10 cellular contexts compared by ENCODE assay signal in the genomic region with DNA sequence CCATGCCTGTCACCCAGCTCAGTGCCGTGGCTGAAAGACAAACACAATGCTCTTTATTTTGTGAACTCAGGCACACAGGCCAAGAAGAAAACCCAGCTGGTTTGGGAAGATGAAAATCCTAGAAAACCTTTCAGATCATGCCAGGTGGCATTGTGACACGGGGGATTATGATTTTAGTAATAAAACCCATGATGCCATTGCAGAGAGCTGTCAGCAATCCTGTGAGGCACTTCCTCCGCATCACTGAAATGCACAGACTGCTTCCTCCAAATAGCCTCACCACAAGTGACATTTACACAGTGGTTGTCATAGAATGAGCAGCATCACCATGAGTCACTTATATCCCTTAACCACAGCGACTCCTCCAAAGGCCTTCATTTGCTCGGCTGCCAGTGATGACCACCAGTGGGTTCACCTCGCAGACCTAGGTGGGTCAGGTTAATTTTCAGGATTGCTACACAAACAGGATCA. TPM values are rescaled to one million over a fixed set of nuclear protein-coding genes. Genes with fewer than 3 reads are reported as not detected.
A peak's percentile ranks its signal among the peaks of the same experiment; 100 is the strongest.
DNase-seq lines count a peak whose midpoint lies in the region; ATAC-seq and TF ChIP-seq lines count a peak whose summit lies in the region.
"Had no signal": no experiment of that assay in that cellular context is flagged by ENCODE, and none has a peak within 500 bp of the region (broad histone marks: within the 10 kb centered on the region; RNA-seq: fewer than 3 reads in every experiment).

No MANE protein-coding gene starts in this region.

- intact Hi-C loops in vagina (cut with DNase I), result no loop called here

- no peaks in the 10 kb centered on the region for H3K9me3 ChIP-seq in vagina
- H3K9me3 ChIP-seq: Caco-2 had no signal

- H3K4me3 ChIP-seq in ACC112 (ENCODE audit: low read depth, low read length) (no peak overlapping the region), vagina (no peak overlapping the region)
- H3K4me3 ChIP-seq: SK-N-MC had no signal

- H3K79me2 ChIP-seq in ACC112 (ENCODE audit: control insufficient read depth, insufficient read depth, low read length, unreplicated experiment), result no peaks in the 10 kb centered on the region

- H3K4me1 Mint-ChIP-seq in activated T-cell treated with anti-CD3 and anti-CD28 coated beads, Interleukin-2, amount 50 U/mL, for 72 hours (ENCODE audit: low read depth), result peaks cover 16% of the 10 kb centered on the region

- H3K36me3 ChIP-seq in ACC112 (ENCODE audit: insufficient read depth, low read length) (no peaks in the 10 kb centered on the region), vagina (peaks cover 0 to 14% of the 10 kb centered on the region in 2 donors)

- H3K27ac ChIP-seq in ACC112 (ENCODE audit: low read depth, low read length) (peak overlapping the region; percentile 67; the same call in 1 of the 2 replicates), vagina (no peak overlapping the region)
- H3K27ac ChIP-seq: SK-N-MC had no signal

- H3K27ac Mint-ChIP-seq in activated T-cell treated with anti-CD3 and anti-CD28 coated beads, Interleukin-2, amount 50 U/mL, for 72 hours, result peak overlapping the region; percentile 50

- no peaks in the 10 kb centered on the region for H3K9me3 Mint-ChIP-seq in activated T-cell treated with anti-CD3 and anti-CD28 coated beads, Interleukin-2, amount 50 U/mL, for 72 hours

- H3K4me1 ChIP-seq in ACC112 (ENCODE audit: control insufficient read depth, insufficient read depth, low read length, unreplicated experiment), result peaks cover 13% of the 10 kb centered on the region
- H3K4me1 ChIP-seq in vagina, result no peaks in the 10 kb centered on the region
- H3K4me1 ChIP-seq: Caco-2 had no signal

- ATAC-seq in activated T-cell treated with anti-CD3 and anti-CD28 coated beads, Interleukin-2, amount 50 U/mL, for 72 hours (replicated peaks in 1 of 2), result peak; percentile 89 to 95
- ATAC-seq in HG03521 (IDR thresholded peaks at IDR 0.05; ENCODE audit: unreplicated experiment), result no peak
- no peak for ATAC-seq in GM21515 (IDR thresholded peaks at IDR 0.05; ENCODE audit: unreplicated experiment)

- no peak overlapping the region for H2AFZ ChIP-seq in ACC112 (ENCODE audit: low read length, unreplicated experiment)

- DNase-seq in HS-27A (ENCODE audit: low read depth), result peak; percentile 30
- DNase-seq in activated T-cell treated with anti-CD3 and anti-CD28 coated beads, Interleukin-2, amount 50 U/mL, for 72 hours, result peak; percentile 13 to 22
- peak; percentile 56 for DNase-seq in islet precursor cell
- DNase-seq in vagina (ENCODE audit: extremely low spot score in 2 of 2), result no peak
- DNase-seq in activated CD4-positive, CD25-positive, alpha-beta regulatory T cell (lab: John Stamatoyannopoulos, UW), result no peak
- DNase-seq: Caco-2 had no signal

- TF ChIP-seq CTCF in vagina (IDR thresholded peaks at IDR 0.05), result no peak

- H3K36me3 Mint-ChIP-seq in activated T-cell treated with anti-CD3 and anti-CD28 coated beads, Interleukin-2, amount 50 U/mL, for 72 hours (ENCODE audit: insufficient read depth in 2 of 2), result peaks cover 0 to 1% of the 10 kb centered on the region in 2 donors

- H3K27me3 Mint-ChIP-seq in activated T-cell treated with anti-CD3 and anti-CD28 coated beads, Interleukin-2, amount 50 U/mL, for 72 hours (ENCODE audit: low read depth), result no peaks in the 10 kb centered on the region

- TF ChIP-seq POLR2A in vagina (IDR thresholded peaks at IDR 0.05), result no peak

- no peaks in the 10 kb centered on the region for H3K27me3 ChIP-seq in ACC112 (ENCODE audit: insufficient read depth, low read length)
- no peaks in the 10 kb centered on the region for H3K27me3 ChIP-seq in vagina

- no peak overlapping the region for H3K4me3 Mint-ChIP-seq in activated T-cell treated with anti-CD3 and anti-CD28 coated beads, Interleukin-2, amount 50 U/mL, for 72 hours

RNA-seq across cellular contexts. Expression of a gene that starts 22.7 kb away (rescaled TPM):
- total RNA-seq in activated T-cell treated with anti-CD3 and anti-CD28 coated beads, Interleukin-2, amount 50 U/mL, for 72 hours, result 1 to 10 TPM; 4.1 to 7.3 TPM
- 18.9 TPM for total RNA-seq in vagina

RNA-seq across cellular contexts. Expression of a gene that starts 45.7 kb away (rescaled TPM):
- total RNA-seq in activated T-cell treated with anti-CD3 and anti-CD28 coated beads, Interleukin-2, amount 50 U/mL, for 72 hours, result 10 to 100 TPM; 16.6 to 17.2 TPM
- total RNA-seq in vagina, result 16.9 TPM

RNA-seq across cellular contexts. Expression of a gene that starts 46.0 kb away (rescaled TPM):
- 10 to 100 TPM in 1 of 2 donors, 1 to 10 TPM in 1; 7.9 to 11.4 TPM for total RNA-seq in activated T-cell treated with anti-CD3 and anti-CD28 coated beads, Interleukin-2, amount 50 U/mL, for 72 hours
- total RNA-seq in vagina, result 3.7 TPM

RNA-seq across cellular contexts. Expression of a gene that starts 49.5 kb away (rescaled TPM):
- total RNA-seq in activated T-cell treated with anti-CD3 and anti-CD28 coated beads, Interleukin-2, amount 50 U/mL, for 72 hours, result not detected
- total RNA-seq in vagina, result 13.3 TPM

Comparison
In these comparisons a context has a peak if more than half of its experiments do, and no peak if none do; other contexts are left out.
1. DNase-seq: peak in HS-27A (single experiment), activated T-cell treated with anti-CD3 and anti-CD28 coated beads, Interleukin-2, amount 50 U/mL, for 72 hours (2 of 2) and islet precursor cell (single experiment); none in vagina (0 of 2) and activated CD4-positive, CD25-positive, alpha-beta regulatory T cell (0 of 4).
2. ATAC-seq: peak in activated T-cell treated with anti-CD3 and anti-CD28 coated beads, Interleukin-2, amount 50 U/mL, for 72 hours (2 of 2); none in HG03521 (single experiment) and GM21515 (single experiment).